ENCODE assay signal across 12 cellular contexts in genomic region chr12:111462134-111462821, GRCh38. TPM values are rescaled to one million over a fixed set of nuclear protein-coding genes. Genes with fewer than 3 reads are reported as not detected.
DNase-seq lines count a peak whose midpoint lies in the region; ATAC-seq and TF ChIP-seq lines count a peak whose summit lies in the region.
"Had no signal": no experiment of that assay in that cellular context is flagged by ENCODE, and none has a peak within 500 bp of the region (broad histone marks: within the 10 kb centered on the region; RNA-seq: fewer than 3 reads in every experiment).

No MANE protein-coding gene starts in this region.

- no peaks in the 10 kb centered on the region for H3K27me3 ChIP-seq in smooth muscle cell (ENCODE audit: low read depth)
- H3K27me3 ChIP-seq: BLaER1, uterus had no signal

- no peak for TF ChIP-seq POLR2A in NB4 (IDR thresholded peaks at IDR 0.05; ENCODE audit: extremely low read depth, insufficient read length)

- DNase-seq in activated T-cell treated with anti-CD3 and anti-CD28 coated beads, Interleukin-2, amount 50 U/mL, for 24 hours = no peak
- no peak for DNase-seq in activated T-cell treated with anti-CD3 and anti-CD28 coated beads, Interleukin-2, amount 50 U/mL, for 48 hours
- DNase-seq in NB4 (ENCODE audit: low read depth) (peak; percentile 50), choroid plexus epithelial cell (ENCODE audit: low read depth) (peak; percentile 55), smooth muscle cell (lab: John Stamatoyannopoulos, UW; ENCODE audit: unreplicated experiment) (no peak), NCI-H1105 (lab: John Stamatoyannopoulos, UW) (no peak), posterior vena cava (ENCODE audit: low spot score) (no peak)
- DNase-seq: RPMI8226, small intestine, uterus had no signal

- no peak for ATAC-seq in HG03135 (IDR thresholded peaks at IDR 0.05; ENCODE audit: unreplicated experiment)

- peaks cover 50% of the 10 kb centered on the region for H3K36me3 Mint-ChIP-seq in activated T-cell treated with anti-CD3 and anti-CD28 coated beads, Interleukin-2, amount 50 U/mL, for 24 hours (ENCODE audit: low read depth)

- no peaks in the 10 kb centered on the region for H3K9me3 Mint-ChIP-seq in activated T-cell treated with anti-CD3 and anti-CD28 coated beads, Interleukin-2, amount 50 U/mL, for 24 hours

- H3K4me3 Mint-ChIP-seq in activated T-cell treated with anti-CD3 and anti-CD28 coated beads, Interleukin-2, amount 50 U/mL, for 24 hours = no peak overlapping the region

- H3K4me2 ChIP-seq in smooth muscle cell = peak overlapping the region; percentile 51
- H3K4me2 ChIP-seq: BLaER1 had no signal

- H4K20me1 ChIP-seq in smooth muscle cell (ENCODE audit: low read depth) = peaks cover 35% of the 10 kb centered on the region

- H3K9me3 ChIP-seq in smooth muscle cell (replicated peaks; ENCODE audit: low read depth) = no peaks in the 10 kb centered on the region
- H3K9me3 ChIP-seq: BLaER1, uterus had no signal

- peaks cover 7% of the 10 kb centered on the region for H3K79me2 ChIP-seq in smooth muscle cell (ENCODE audit: low read depth)

- H3K27ac ChIP-seq in smooth muscle cell (ENCODE audit: low read depth) = peak overlapping the region; percentile 75
- H3K27ac ChIP-seq: BLaER1, uterus had no signal

- no peaks in the 10 kb centered on the region for H3F3A ChIP-seq in smooth muscle cell (ENCODE audit: low read depth)

- H3K27ac Mint-ChIP-seq in activated T-cell treated with anti-CD3 and anti-CD28 coated beads, Interleukin-2, amount 50 U/mL, for 24 hours = peak overlapping the region; percentile 22

- TF ChIP-seq CTCF in NB4 (IDR thresholded peaks at IDR 0.05; ENCODE audit: low read depth, low read length) (no peak), choroid plexus epithelial cell (conservative IDR thresholded peaks at IDR 0.05; ENCODE audit: low read depth, low read length) (no peak), smooth muscle cell (IDR thresholded peaks at IDR 0.05; ENCODE audit: borderline replicate concordance, insufficient read depth, poor library complexity, severe bottlenecking) (no peak)

- no peaks in the 10 kb centered on the region for H3K27me3 Mint-ChIP-seq in activated T-cell treated with anti-CD3 and anti-CD28 coated beads, Interleukin-2, amount 50 U/mL, for 24 hours

- peak overlapping the region; percentile 26 for H3K9ac ChIP-seq in smooth muscle cell (ENCODE audit: low read depth)
- H3K9ac ChIP-seq: BLaER1 had no signal

- H3K4me1 Mint-ChIP-seq in activated T-cell treated with anti-CD3 and anti-CD28 coated beads, Interleukin-2, amount 50 U/mL, for 24 hours (ENCODE audit: low read depth) = peaks cover under 1% of the 10 kb centered on the region

- H3K4me3 ChIP-seq in NB4 (ENCODE audit: low read depth, low read length) (no peak overlapping the region), choroid plexus epithelial cell (ENCODE audit: low read depth, low read length) (no peak overlapping the region), smooth muscle cell (no peak overlapping the region)
- H3K4me3 ChIP-seq: BLaER1, uterus had no signal

- no peaks in the 10 kb centered on the region for H3K36me3 ChIP-seq in smooth muscle cell (ENCODE audit: low read depth)

- intact Hi-C loops in posterior vena cava (cut with DNase I) = no loop called here

- peaks cover 4% of the 10 kb centered on the region for H3K4me1 ChIP-seq in smooth muscle cell (ENCODE audit: low read depth)
- H3K4me1 ChIP-seq: BLaER1, uterus had no signal

- no peak overlapping the region for H2AFZ ChIP-seq in smooth muscle cell (ENCODE audit: low read depth)

RNA-seq across cellular contexts. Expression of gene SH2B3, which starts 56.6 kb away (rescaled TPM):
- total RNA-seq in smooth muscle cell (5.2 and 6.1 TPM in 2 replicates), posterior vena cava (10 to 100 TPM; 31.9 to 32.4 TPM)
- 3.7 and 4.7 TPM in 2 replicates for polyA plus RNA-seq in smooth muscle cell

Comparison
In these comparisons a context has a peak if more than half of its experiments do, and no peak if none do; other contexts are left out.
1. DNase-seq: peak in NB4 (single experiment) and choroid plexus epithelial cell (single experiment); none in activated T-cell treated with anti-CD3 and anti-CD28 coated beads, Interleukin-2, amount 50 U/mL, for 24 hours (single experiment), activated T-cell treated with anti-CD3 and anti-CD28 coated beads, Interleukin-2, amount 50 U/mL, for 48 hours (0 of 2), smooth muscle cell (single experiment), NCI-H1105 (single experiment) and posterior vena cava (single experiment).